ENCODE assay signal across 13 cellular contexts in the genomic region with DNA sequence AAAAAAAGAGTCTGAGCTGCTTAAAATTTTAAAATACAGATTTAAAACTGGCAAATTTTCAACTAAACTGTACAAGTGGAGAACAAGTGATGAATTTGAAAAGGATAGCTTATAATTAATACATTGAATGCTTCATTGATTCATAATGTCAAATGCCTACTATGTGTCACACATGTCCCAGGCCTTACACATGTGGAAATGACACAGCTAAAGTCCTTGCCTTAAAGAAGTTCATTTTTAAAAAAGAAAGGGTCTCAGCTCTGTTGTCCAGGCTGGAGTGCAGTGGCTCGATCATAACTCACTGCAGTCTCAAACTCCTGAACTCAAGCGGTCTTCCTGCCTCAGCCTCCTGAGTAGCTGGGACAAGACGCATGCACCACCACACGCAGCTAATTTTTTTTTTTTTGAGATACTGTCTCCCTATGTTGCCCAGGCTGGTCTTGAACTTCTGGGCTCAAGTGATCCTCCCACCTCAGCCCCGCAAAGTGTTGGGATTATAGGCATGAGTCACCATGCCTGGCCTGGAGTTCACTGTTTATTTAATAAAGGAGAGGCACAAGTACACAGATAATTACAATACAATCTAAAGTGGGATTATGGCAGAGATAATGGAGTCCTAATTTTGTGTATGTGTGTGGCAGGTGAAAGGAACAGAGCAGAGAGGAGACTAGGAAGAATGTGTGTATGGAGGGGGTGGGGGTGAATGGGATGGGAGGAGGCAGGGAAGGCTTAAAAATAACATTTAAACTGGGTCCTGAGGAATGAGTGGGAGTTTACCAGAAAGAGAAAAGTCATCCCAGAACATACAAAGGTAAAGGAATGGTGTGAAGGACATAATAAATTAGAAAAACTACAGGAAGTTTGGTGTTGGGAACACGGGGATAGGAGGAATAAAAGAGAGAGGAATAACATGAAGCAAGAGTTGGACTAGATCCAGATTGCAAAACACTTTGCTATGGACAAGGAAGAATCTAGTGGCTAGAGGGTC. TPM values are rescaled to one million over a fixed set of nuclear protein-coding genes. Genes with fewer than 3 reads are reported as not detected.
DNase-seq lines count a peak whose midpoint lies in the region; ATAC-seq and TF ChIP-seq lines count a peak whose summit lies in the region.
"Had no signal": no experiment of that assay in that cellular context is flagged by ENCODE, and none has a peak within 500 bp of the region (broad histone marks: within the 10 kb centered on the region; RNA-seq: fewer than 3 reads in every experiment).

No MANE protein-coding gene starts in this region.

- intact Hi-C loops in PC-9 (cut with micrococcal nuclease; ENCODE audit: unreplicated experiment) = loop anchor here (5.0 to 10.0 kb wide), 2 partner anchors 63 to 290 kb away; a partner anchor contains a TSS

- H3K27ac ChIP-seq in PC-9 = no peak overlapping the region
- H3K27ac ChIP-seq in hepatocyte = peak overlapping the region; percentile 19
- H3K27ac ChIP-seq in CD8-positive, alpha-beta memory T cell (ENCODE audit: low read depth, low read length) = no peak overlapping the region
- H3K27ac ChIP-seq: BLaER1 had no signal

- ATAC-seq in HG02970 (IDR thresholded peaks at IDR 0.05; ENCODE audit: low FRiP score, unreplicated experiment) = no peak
- ATAC-seq: body of pancreas had no signal

- peaks cover 0 to 18% (median 0%) of the 10 kb centered on the region in 3 donors for H3K36me3 Mint-ChIP-seq in CD8-positive, alpha-beta memory T cell
- peaks cover 6% of the 10 kb centered on the region for H3K36me3 Mint-ChIP-seq in activated CD4-positive, alpha-beta memory T cell treated with anti-CD3 and anti-CD28 coated beads, Interleukin-2, amount 10 ng/mL, durations not matched to agents 7 days and 5 days (ENCODE audit: low read depth)
- H3K36me3 Mint-ChIP-seq in endothelial cell (ENCODE audit: low read depth, unreplicated experiment) = peaks cover 2% of the 10 kb centered on the region

- TF ChIP-seq CTCF in PC-9 (conservative IDR thresholded peaks at IDR 0.05) (no peak), hepatocyte (IDR thresholded peaks at IDR 0.05; ENCODE audit: poor library complexity) (no peak), endothelial cell (IDR thresholded peaks at IDR 0.05; ENCODE audit: unreplicated experiment) (no peak)

- H3K4me2 ChIP-seq in PC-9 (peak overlapping the region; percentile 4; the same call in 1 of the 2 replicates), hepatocyte (peak overlapping the region; percentile 48)
- H3K4me2 ChIP-seq: BLaER1 had no signal

- no peaks in the 10 kb centered on the region for H3K27me3 Mint-ChIP-seq in CD8-positive, alpha-beta memory T cell
- H3K27me3 Mint-ChIP-seq in activated CD4-positive, alpha-beta memory T cell treated with anti-CD3 and anti-CD28 coated beads, Interleukin-2, amount 10 ng/mL, durations not matched to agents 7 days and 5 days = no peaks in the 10 kb centered on the region
- no peaks in the 10 kb centered on the region for H3K27me3 Mint-ChIP-seq in endothelial cell (ENCODE audit: unreplicated experiment)

- H3K4me1 Mint-ChIP-seq in CD8-positive, alpha-beta memory T cell = peaks cover 76 to 88% (median 87%) of the 10 kb centered on the region in 3 donors
- H3K4me1 Mint-ChIP-seq in activated CD4-positive, alpha-beta memory T cell treated with anti-CD3 and anti-CD28 coated beads, Interleukin-2, amount 10 ng/mL, durations not matched to agents 7 days and 5 days = peaks cover 30% of the 10 kb centered on the region
- peaks cover 25% of the 10 kb centered on the region for H3K4me1 Mint-ChIP-seq in endothelial cell (ENCODE audit: unreplicated experiment)

- H3K9me2 ChIP-seq in PC-9 (ENCODE audit: insufficient read depth) = no peaks in the 10 kb centered on the region
- no peaks in the 10 kb centered on the region for H3K9me2 ChIP-seq in hepatocyte (replicated peaks; ENCODE audit: insufficient read depth)

- H3K79me2 ChIP-seq in PC-9 (ENCODE audit: low read depth) (peaks cover 93% of the 10 kb centered on the region), hepatocyte (peaks cover 93% of the 10 kb centered on the region)

- H3K9me3 ChIP-seq in PC-9 (ENCODE audit: insufficient read depth, low read depth) (no peaks in the 10 kb centered on the region), hepatocyte (ENCODE audit: low read depth) (no peaks in the 10 kb centered on the region)
- no peaks in the 10 kb centered on the region for H3K9me3 ChIP-seq in CD8-positive, alpha-beta memory T cell (ENCODE audit: low read length)
- H3K9me3 ChIP-seq: BLaER1, body of pancreas had no signal

- H4K20me1 ChIP-seq in PC-9 (ENCODE audit: insufficient read depth) (peaks cover 92% of the 10 kb centered on the region), hepatocyte (ENCODE audit: insufficient read depth, poor library complexity, severe bottlenecking) (peaks cover 93% of the 10 kb centered on the region)

- no peaks in the 10 kb centered on the region for H3K9me3 Mint-ChIP-seq in CD8-positive, alpha-beta memory T cell
- H3K9me3 Mint-ChIP-seq in activated CD4-positive, alpha-beta memory T cell treated with anti-CD3 and anti-CD28 coated beads, Interleukin-2, amount 10 ng/mL, durations not matched to agents 7 days and 5 days = no peaks in the 10 kb centered on the region
- no peaks in the 10 kb centered on the region for H3K9me3 Mint-ChIP-seq in endothelial cell (ENCODE audit: unreplicated experiment)

- DNase-seq in A172 (ENCODE audit: low spot score) = peak; percentile 24
- peak; percentile 44 for DNase-seq in HT-29 (ENCODE audit: low spot score)
- peak in 1 of 2 experiments; percentile 56 for DNase-seq in PC-9
- peak; percentile 34 for DNase-seq in hepatocyte (ENCODE audit: low spot score)
- no peak for DNase-seq in CD8-positive, alpha-beta memory T cell
- no peak for DNase-seq in activated CD4-positive, alpha-beta memory T cell treated with anti-CD3 and anti-CD28 coated beads, Interleukin-2, amount 10 ng/mL, durations not matched to agents 7 days and 5 days
- no peak for DNase-seq in endothelial cell (ENCODE audit: low spot score)
- DNase-seq: body of pancreas; stimulated activated naive CD4-positive, alpha-beta T cell had no signal

- H2AFZ ChIP-seq in PC-9 (no peak overlapping the region), hepatocyte (no peak overlapping the region)

- WGBS in hepatocyte (ENCODE audit: low lambda C conversion rate, missing lambda C conversion rate) = 44% methylated on average over 6 of the region's 6 CpGs

- H3F3A ChIP-seq in PC-9 (ENCODE audit: insufficient read depth, low read depth) = peaks cover 14% of the 10 kb centered on the region

- no peaks in the 10 kb centered on the region for H3K36me3 ChIP-seq in PC-9 (ENCODE audit: low read depth)
- no peaks in the 10 kb centered on the region for H3K36me3 ChIP-seq in hepatocyte (replicated peaks; ENCODE audit: insufficient read depth, low read depth)
- H3K36me3 ChIP-seq in CD8-positive, alpha-beta memory T cell (ENCODE audit: insufficient read depth, low read length) = no peaks in the 10 kb centered on the region

- peak overlapping the region in 3 of 8 donors; percentile 10 to 59 (median 16) for H3K27ac Mint-ChIP-seq in CD8-positive, alpha-beta memory T cell
- no peak overlapping the region for H3K27ac Mint-ChIP-seq in activated CD4-positive, alpha-beta memory T cell treated with anti-CD3 and anti-CD28 coated beads, Interleukin-2, amount 10 ng/mL, durations not matched to agents 7 days and 5 days
- H3K27ac Mint-ChIP-seq in endothelial cell (ENCODE audit: unreplicated experiment) = no peak overlapping the region

- H3K4me3 ChIP-seq in PC-9 (no peak overlapping the region), hepatocyte (no peak overlapping the region)
- no peak overlapping the region for H3K4me3 ChIP-seq in CD8-positive, alpha-beta memory T cell (ENCODE audit: low read length)
- H3K4me3 ChIP-seq: BLaER1, body of pancreas had no signal

- H3K4me1 ChIP-seq in PC-9 (replicated peaks; ENCODE audit: insufficient read depth) (peaks cover 37% of the 10 kb centered on the region), hepatocyte (ENCODE audit: insufficient read depth) (peaks cover 43% of the 10 kb centered on the region)
- H3K4me1 ChIP-seq in CD8-positive, alpha-beta memory T cell (ENCODE audit: insufficient read depth, low read length) = peaks cover 58% of the 10 kb centered on the region

- peak overlapping the region in 2 of 7 donors; percentile 45 to 51 for H3K4me3 Mint-ChIP-seq in CD8-positive, alpha-beta memory T cell
- H3K4me3 Mint-ChIP-seq in activated CD4-positive, alpha-beta memory T cell treated with anti-CD3 and anti-CD28 coated beads, Interleukin-2, amount 10 ng/mL, durations not matched to agents 7 days and 5 days = no peak overlapping the region
- no peak overlapping the region for H3K4me3 Mint-ChIP-seq in endothelial cell (ENCODE audit: unreplicated experiment)

- POLR2A ChIA-PET in PC-9 (lab: Charles Lee; ENCODE audit: unreplicated experiment) = no interaction called here
- POLR2A ChIA-PET in CD8-positive, alpha-beta memory T cell (lab: Charles Lee) = no interaction called here
- POLR2A ChIA-PET in activated CD4-positive, alpha-beta memory T cell treated with anti-CD3 and anti-CD28 coated beads, Interleukin-2, amount 10 ng/mL, durations not matched to agents 7 days and 5 days (lab: Charles Lee) = interaction anchor here (0.8 kb wide), 1 partner anchor 14 kb away, joined by 4 read pairs; no protein-coding TSS in a partner anchor

- CTCF ChIA-PET in PC-9 (lab: Charles Lee) = no interaction called here
- CTCF ChIA-PET in CD8-positive, alpha-beta memory T cell (lab: Charles Lee) = interaction anchor here (0.6 kb wide), 1 partner anchor 63 kb away, joined by 3 read pairs; no protein-coding TSS in a partner anchor
- CTCF ChIA-PET in activated CD4-positive, alpha-beta memory T cell treated with anti-CD3 and anti-CD28 coated beads, Interleukin-2, amount 10 ng/mL, durations not matched to agents 7 days and 5 days (lab: Charles Lee) = interaction anchor here (0.8 to 4.1 kb wide), 7 partner anchors 19 to 98 kb away, joined by 3 to 20 read pairs (median 4); no protein-coding TSS in a partner anchor

- BruUV-seq in PC-9 (replicated peaks; lab: Mats Ljungman, UMichigan) = no TSS peak

- H3K27me3 ChIP-seq in PC-9 (ENCODE audit: insufficient read depth, low read depth) = no peaks in the 10 kb centered on the region
- H3K27me3 ChIP-seq in hepatocyte = no peaks in the 10 kb centered on the region
- no peaks in the 10 kb centered on the region for H3K27me3 ChIP-seq in CD8-positive, alpha-beta memory T cell (ENCODE audit: insufficient read depth, low read length, poor library complexity, severe bottlenecking)
- H3K27me3 ChIP-seq: BLaER1, body of pancreas had no signal

RNA-seq across cellular contexts. Expression of a gene that starts 4.7 kb away (rescaled TPM):
- 31.2 and 40.3 TPM in 2 replicates for total RNA-seq in A172 (2014; rRNA removed; shearing (Covaris generic))
- 20.3 and 21.0 TPM in 2 replicates for total RNA-seq in HT-29 (2014; rRNA removed; shearing (Covaris generic))
- total RNA-seq in PC-9 (2021) (15.8 and 28.1 TPM in 2 replicates), hepatocyte (24.0 and 25.6 TPM in 2 replicates), endothelial cell (ENCODE audit: unreplicated experiment) (34.9 TPM)
- polyA plus RNA-seq in hepatocyte = 24.1 and 26.2 TPM in 2 replicates
- total RNA-seq in CD8-positive, alpha-beta memory T cell = 10 to 100 TPM; 34.9 to 36.9 TPM
- polyA plus RNA-seq in CD8-positive, alpha-beta memory T cell = 28.7 TPM
- 10 to 100 TPM; 24.6 to 26.3 TPM for total RNA-seq in activated CD4-positive, alpha-beta memory T cell treated with anti-CD3 and anti-CD28 coated beads, Interleukin-2, amount 10 ng/mL, durations not matched to agents 7 days and 5 days

RNA-seq across cellular contexts. Expression of a gene that starts 33.0 kb away (rescaled TPM):
- not detected in 2 replicates for total RNA-seq in A172 (2014; rRNA removed; shearing (Covaris generic))
- not detected in 2 replicates for total RNA-seq in HT-29 (2014; rRNA removed; shearing (Covaris generic))
- 7.3 and 13.6 TPM in 2 replicates for total RNA-seq in PC-9 (2021)
- 2.8 and 3.2 TPM in 2 replicates for total RNA-seq in hepatocyte
- polyA plus RNA-seq in hepatocyte = 8.0 and 10.3 TPM in 2 replicates
- total RNA-seq in CD8-positive, alpha-beta memory T cell = 1 to 10 TPM; 3.5 to 4.1 TPM
- 2.8 TPM for polyA plus RNA-seq in CD8-positive, alpha-beta memory T cell
- total RNA-seq in activated CD4-positive, alpha-beta memory T cell treated with anti-CD3 and anti-CD28 coated beads, Interleukin-2, amount 10 ng/mL, durations not matched to agents 7 days and 5 days = under 1 TPM; 0.88 to 0.93 TPM
- total RNA-seq in endothelial cell (ENCODE audit: unreplicated experiment) = 69.4 TPM

RNA-seq across cellular contexts. Expression of a gene that starts 56.1 kb away (rescaled TPM):
- 0.90 and 3.4 TPM in 2 replicates for total RNA-seq in A172 (2014; rRNA removed; shearing (Covaris generic))
- total RNA-seq in HT-29 (2014; rRNA removed; shearing (Covaris generic)) = not detected in 2 replicates
- total RNA-seq in PC-9 (2021) (6.0 and 8.7 TPM in 2 replicates), hepatocyte (0.57 TPM in 1 of 2 replicates, not detected in the other), endothelial cell (ENCODE audit: unreplicated experiment) (8.8 TPM)
- polyA plus RNA-seq in hepatocyte = 3.1 and 4.3 TPM in 2 replicates
- total RNA-seq in CD8-positive, alpha-beta memory T cell = not detected
- polyA plus RNA-seq in CD8-positive, alpha-beta memory T cell = not detected
- under 1 TPM in 1 of 2 experiments, not detected in 1; 0.53 TPM for total RNA-seq in activated CD4-positive, alpha-beta memory T cell treated with anti-CD3 and anti-CD28 coated beads, Interleukin-2, amount 10 ng/mL, durations not matched to agents 7 days and 5 days
- total RNA-seq: body of pancreas, NCI-H460, skeletal muscle tissue had no signal

Comparison
In these comparisons a context has a peak if more than half of its experiments do, and no peak if none do; other contexts are left out.
1. DNase-seq: peak in A172 (single experiment), HT-29 (single experiment) and hepatocyte (single experiment); none in CD8-positive, alpha-beta memory T cell (0 of 5), activated CD4-positive, alpha-beta memory T cell treated with anti-CD3 and anti-CD28 coated beads, Interleukin-2, amount 10 ng/mL, durations not matched to agents 7 days and 5 days (single experiment) and endothelial cell (single experiment).